ENCODE assay signal across 8 cellular contexts in the genomic region with DNA sequence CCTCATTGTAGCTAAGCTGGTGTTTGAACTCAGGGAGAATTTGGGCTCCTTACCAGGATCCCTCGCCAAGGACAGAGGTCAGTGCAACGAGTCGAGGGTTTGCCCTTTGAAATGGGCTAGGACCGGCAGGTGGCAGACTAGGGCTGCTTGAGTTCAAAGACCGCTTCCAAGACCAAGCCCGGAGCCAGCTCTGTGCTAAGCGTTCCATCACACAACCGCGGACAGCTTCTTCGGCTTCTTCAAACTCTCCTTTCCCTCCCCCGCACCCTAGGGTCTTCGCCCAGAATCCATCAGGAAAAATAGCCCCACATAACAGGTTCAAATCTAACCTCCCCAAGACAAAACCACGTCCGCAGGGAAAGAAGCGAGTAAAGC. TPM values are rescaled to one million over a fixed set of nuclear protein-coding genes. Genes with fewer than 3 reads are reported as not detected.
DNase-seq lines count a peak whose midpoint lies in the region; ATAC-seq and TF ChIP-seq lines count a peak whose summit lies in the region.

No MANE protein-coding gene starts in this region.

- peak; percentile 77 for TF ChIP-seq CTCF in fibroblast of villous mesenchyme (IDR thresholded peaks at IDR 0.05; ENCODE audit: insufficient read depth, low read depth, low read length)

- peak; percentile 36 for ATAC-seq in GM19468 (IDR thresholded peaks at IDR 0.05; ENCODE audit: extremely low read depth, unreplicated experiment)
- ATAC-seq in natural killer cell treated with Interleukin-12 subunit alpha and Interleukin-12 subunit beta and Interleukin-15 and Interleukin-18, amount 100 ng/mL, for 72 hours = peak; percentile 86 to 92

- H3K27ac Mint-ChIP-seq in activated T-helper 2 cell treated with anti-CD3 and anti-CD28 coated beads, Interferon-gamma antibody, Interleukin-2, Interleukin-4, amounts not matched to agents 10 μg/mL and 5 μg/mL and 100 μg/mL, durations not matched to agents 14 hours and 24 hours and 36 hours = peak overlapping the region; percentile 42
- peak overlapping the region; percentile 66 to 85 for H3K27ac Mint-ChIP-seq in natural killer cell treated with Interleukin-12 subunit alpha and Interleukin-12 subunit beta and Interleukin-15 and Interleukin-18, amount 100 ng/mL, for 72 hours
- H3K27ac Mint-ChIP-seq in stimulated activated naive CD8-positive, alpha-beta T cell treated with anti-CD3 and anti-CD28 coated beads, Interleukin-15, Interleukin-2, amounts not matched to agents 100 ng/mL and 50 ng/mL, for 24 hours = peak overlapping the region; percentile 61

- peaks cover 19% of the 10 kb centered on the region for H3K4me1 Mint-ChIP-seq in activated T-helper 2 cell treated with anti-CD3 and anti-CD28 coated beads, Interferon-gamma antibody, Interleukin-2, Interleukin-4, amounts not matched to agents 10 μg/mL and 5 μg/mL and 100 μg/mL, durations not matched to agents 14 hours and 24 hours and 36 hours (ENCODE audit: low read depth)
- H3K4me1 Mint-ChIP-seq in natural killer cell treated with Interleukin-12 subunit alpha and Interleukin-12 subunit beta and Interleukin-15 and Interleukin-18, amount 100 ng/mL, for 72 hours (ENCODE audit: low read depth in 2 of 2) = peaks cover 21 to 22% of the 10 kb centered on the region in 2 donors
- peaks cover 33% of the 10 kb centered on the region for H3K4me1 Mint-ChIP-seq in stimulated activated naive CD8-positive, alpha-beta T cell treated with anti-CD3 and anti-CD28 coated beads, Interleukin-15, Interleukin-2, amounts not matched to agents 100 ng/mL and 50 ng/mL, for 24 hours (ENCODE audit: low read depth)

- peak overlapping the region; percentile 62 for H3K4me3 ChIP-seq in fibroblast of villous mesenchyme (ENCODE audit: low read depth, low read length)

- peak overlapping the region; percentile 81 for H3K4me3 Mint-ChIP-seq in activated T-helper 2 cell treated with anti-CD3 and anti-CD28 coated beads, Interferon-gamma antibody, Interleukin-2, Interleukin-4, amounts not matched to agents 10 μg/mL and 5 μg/mL and 100 μg/mL, durations not matched to agents 14 hours and 24 hours and 36 hours (ENCODE audit: low read depth)
- peak overlapping the region; percentile 91 for H3K4me3 Mint-ChIP-seq in natural killer cell treated with Interleukin-12 subunit alpha and Interleukin-12 subunit beta and Interleukin-15 and Interleukin-18, amount 100 ng/mL, for 72 hours
- H3K4me3 Mint-ChIP-seq in stimulated activated naive CD8-positive, alpha-beta T cell treated with anti-CD3 and anti-CD28 coated beads, Interleukin-15, Interleukin-2, amounts not matched to agents 100 ng/mL and 50 ng/mL, for 24 hours = peak overlapping the region; percentile 82

- intact Hi-C loops in activated T-helper 2 cell treated with anti-CD3 and anti-CD28 coated beads, Interferon-gamma antibody, Interleukin-2, Interleukin-4, amounts not matched to agents 10 μg/mL and 5 μg/mL and 100 μg/mL, durations not matched to agents 14 hours and 24 hours and 36 hours (cut with micrococcal nuclease) = loop anchor here (1.0 to 5.0 kb wide), 2 partner anchors 77 to 405 kb away; partner anchors contain the start of gene TGFB3

- H3K36me3 Mint-ChIP-seq in activated T-helper 2 cell treated with anti-CD3 and anti-CD28 coated beads, Interferon-gamma antibody, Interleukin-2, Interleukin-4, amounts not matched to agents 10 μg/mL and 5 μg/mL and 100 μg/mL, durations not matched to agents 14 hours and 24 hours and 36 hours (ENCODE audit: low read depth) = no peaks in the 10 kb centered on the region
- H3K36me3 Mint-ChIP-seq in natural killer cell treated with Interleukin-12 subunit alpha and Interleukin-12 subunit beta and Interleukin-15 and Interleukin-18, amount 100 ng/mL, for 72 hours = no peaks in the 10 kb centered on the region
- no peaks in the 10 kb centered on the region for H3K36me3 Mint-ChIP-seq in stimulated activated naive CD8-positive, alpha-beta T cell treated with anti-CD3 and anti-CD28 coated beads, Interleukin-15, Interleukin-2, amounts not matched to agents 100 ng/mL and 50 ng/mL, for 24 hours (ENCODE audit: low read depth)

- H3K27me3 Mint-ChIP-seq in activated T-helper 2 cell treated with anti-CD3 and anti-CD28 coated beads, Interferon-gamma antibody, Interleukin-2, Interleukin-4, amounts not matched to agents 10 μg/mL and 5 μg/mL and 100 μg/mL, durations not matched to agents 14 hours and 24 hours and 36 hours (ENCODE audit: low read depth) = peaks cover 3% of the 10 kb centered on the region
- H3K27me3 Mint-ChIP-seq in natural killer cell treated with Interleukin-12 subunit alpha and Interleukin-12 subunit beta and Interleukin-15 and Interleukin-18, amount 100 ng/mL, for 72 hours = no peaks in the 10 kb centered on the region
- peaks cover 5% of the 10 kb centered on the region for H3K27me3 Mint-ChIP-seq in stimulated activated naive CD8-positive, alpha-beta T cell treated with anti-CD3 and anti-CD28 coated beads, Interleukin-15, Interleukin-2, amounts not matched to agents 100 ng/mL and 50 ng/mL, for 24 hours

- DNase-seq in CMK (ENCODE audit: low read depth) = peak; percentile 34
- peak; percentile 78 for DNase-seq in HuH-7 (ENCODE audit: low spot score)
- DNase-seq in RPMI8226 = peak; percentile 74
- peak; percentile 60 for DNase-seq in activated T-helper 2 cell treated with anti-CD3 and anti-CD28 coated beads, Interferon-gamma antibody, Interleukin-2, Interleukin-4, amounts not matched to agents 10 μg/mL and 5 μg/mL and 100 μg/mL, durations not matched to agents 14 hours and 24 hours and 36 hours (ENCODE audit: low spot score)
- peak; percentile 84 for DNase-seq in fibroblast of villous mesenchyme (ENCODE audit: low read depth)
- peak; percentile 82 for DNase-seq in natural killer cell treated with Interleukin-12 subunit alpha and Interleukin-12 subunit beta and Interleukin-15 and Interleukin-18, amount 100 ng/mL, for 72 hours (ENCODE audit: low spot score)

- H3K9me3 Mint-ChIP-seq in activated T-helper 2 cell treated with anti-CD3 and anti-CD28 coated beads, Interferon-gamma antibody, Interleukin-2, Interleukin-4, amounts not matched to agents 10 μg/mL and 5 μg/mL and 100 μg/mL, durations not matched to agents 14 hours and 24 hours and 36 hours = no peaks in the 10 kb centered on the region
- no peaks in the 10 kb centered on the region for H3K9me3 Mint-ChIP-seq in natural killer cell treated with Interleukin-12 subunit alpha and Interleukin-12 subunit beta and Interleukin-15 and Interleukin-18, amount 100 ng/mL, for 72 hours
- H3K9me3 Mint-ChIP-seq in stimulated activated naive CD8-positive, alpha-beta T cell treated with anti-CD3 and anti-CD28 coated beads, Interleukin-15, Interleukin-2, amounts not matched to agents 100 ng/mL and 50 ng/mL, for 24 hours = no peaks in the 10 kb centered on the region

RNA-seq across cellular contexts. Expression of gene FLVCR2, which starts 0.7 kb away (rescaled TPM):
- 3.2 and 5.9 TPM in 2 replicates for total RNA-seq in activated T-helper 2 cell treated with anti-CD3 and anti-CD28 coated beads, Interferon-gamma antibody, Interleukin-2, Interleukin-4, amounts not matched to agents 10 μg/mL and 5 μg/mL and 100 μg/mL, durations not matched to agents 14 hours and 24 hours and 36 hours
- 0.43 and 0.64 TPM in 2 replicates for total RNA-seq in fibroblast of villous mesenchyme
- 10 to 100 TPM in 1 of 2 donors, 1 to 10 TPM in 1; 5.3 to 21.2 TPM for total RNA-seq in natural killer cell treated with Interleukin-12 subunit alpha and Interleukin-12 subunit beta and Interleukin-15 and Interleukin-18, amount 100 ng/mL, for 72 hours

RNA-seq across cellular contexts. Expression of gene BATF, which starts 55.4 kb away (rescaled TPM):
- 152 and 154 TPM in 2 replicates for total RNA-seq in activated T-helper 2 cell treated with anti-CD3 and anti-CD28 coated beads, Interferon-gamma antibody, Interleukin-2, Interleukin-4, amounts not matched to agents 10 μg/mL and 5 μg/mL and 100 μg/mL, durations not matched to agents 14 hours and 24 hours and 36 hours
- not detected in 2 replicates for total RNA-seq in fibroblast of villous mesenchyme
- total RNA-seq in natural killer cell treated with Interleukin-12 subunit alpha and Interleukin-12 subunit beta and Interleukin-15 and Interleukin-18, amount 100 ng/mL, for 72 hours = 100 to 1,000 TPM; 219 to 220 TPM

Comparison
In these comparisons a context has a peak if more than half of its experiments do, and no peak if none do; other contexts are left out.
1. Peak in every context shown above with its lines: DNase-seq, ATAC-seq and H3K4me3 ChIP-seq.
2. DNase-seq: peak in every context shown above with its lines; median percentile 84 in fibroblast of villous mesenchyme; 82 in natural killer cell treated with Interleukin-12 subunit alpha and Interleukin-12 subunit beta and Interleukin-15 and Interleukin-18, amount 100 ng/mL, for 72 hours; 78 in HuH-7; 74 in RPMI8226; 60 in activated T-helper 2 cell treated with anti-CD3 and anti-CD28 coated beads, Interferon-gamma antibody, Interleukin-2, Interleukin-4, amounts not matched to agents 10 μg/mL and 5 μg/mL and 100 μg/mL, durations not matched to agents 14 hours and 24 hours and 36 hours; 34 in CMK.
3. RNA of gene BATF, which starts 55.4 kb away (total RNA-seq): 219 to 220 TPM in natural killer cell treated with Interleukin-12 subunit alpha and Interleukin-12 subunit beta and Interleukin-15 and Interleukin-18, amount 100 ng/mL, for 72 hours and 152 to 154 TPM in activated T-helper 2 cell treated with anti-CD3 and anti-CD28 coated beads, Interferon-gamma antibody, Interleukin-2, Interleukin-4, amounts not matched to agents 10 μg/mL and 5 μg/mL and 100 μg/mL, durations not matched to agents 14 hours and 24 hours and 36 hours; not detected in fibroblast of villous mesenchyme; every median in the first group is over 100 times any median in the second.